ENCODE assay signal across 15 cellular contexts in genomic region chr9:7439355-7439978, GRCh38.
A peak's percentile ranks its signal among the peaks of the same experiment; 100 is the strongest.
DNase-seq lines count a peak whose midpoint lies in the region; ATAC-seq and TF ChIP-seq lines count a peak whose summit lies in the region.
"Had no signal": no experiment of that assay in that cellular context is flagged by ENCODE, and none has a peak within 500 bp of the region (broad histone marks: within the 10 kb centered on the region; RNA-seq: fewer than 3 reads in every experiment).

No MANE protein-coding gene starts in this region.

- no peak for ATAC-seq in PC-3
- ATAC-seq: left cardiac atrium, mucosa of descending colon had no signal

- H3K4me3 ChIP-seq in PC-3 (ENCODE audit: low read length) (no peak overlapping the region), esophagus squamous epithelium (no peak overlapping the region), skeletal muscle cell (ENCODE audit: low read depth, low read length) (no peak overlapping the region)
- H3K4me3 ChIP-seq: coronary artery, mucosa of descending colon, SK-N-MC, skin epidermis, tibial artery had no signal

- H3K36me3 ChIP-seq in PC-3 (ENCODE audit: low read depth, low read length) (no peaks in the 10 kb centered on the region), esophagus squamous epithelium (no peaks in the 10 kb centered on the region)
- H3K36me3 ChIP-seq: tibial artery had no signal

- TF ChIP-seq CTCF in PC-3 (conservative IDR thresholded peaks at IDR 0.05; ENCODE audit: low read depth, low read length) (no peak), esophagus squamous epithelium (IDR thresholded peaks at IDR 0.05) (no peak)

- H3K79me2 ChIP-seq in PC-3 (ENCODE audit: low read length): no peaks in the 10 kb centered on the region

- no peaks in the 10 kb centered on the region for H3K9me2 ChIP-seq in PC-3 (replicated peaks; ENCODE audit: low read length)

- no peak overlapping the region for H3K4me2 ChIP-seq in PC-3 (ENCODE audit: low read length)

- POLR2A ChIA-PET in PC-3 (lab: Charles Lee; ENCODE audit: unreplicated experiment): no interaction called here

- no peak overlapping the region for H2AFZ ChIP-seq in PC-3 (ENCODE audit: low read length)

- H3K9me3 ChIP-seq in PC-3 (ENCODE audit: low read length) (no peaks in the 10 kb centered on the region), esophagus squamous epithelium (no peaks in the 10 kb centered on the region)
- H3K9me3 ChIP-seq: mucosa of descending colon, tibial artery had no signal

- TF ChIP-seq POLR2A in esophagus squamous epithelium (IDR thresholded peaks at IDR 0.05): no peak

- CTCF ChIA-PET in PC-3 (lab: Charles Lee): no interaction called here

- H4K20me1 ChIP-seq in PC-3 (ENCODE audit: low read length): no peaks in the 10 kb centered on the region

- DNase-seq in HT1080 (ENCODE audit: low read depth): peak; percentile 73
- DNase-seq in PC-3: peak; percentile 1
- DNase-seq in esophagus squamous epithelium (lab: John Stamatoyannopoulos, UW): no peak
- peak; percentile 39 for DNase-seq in skeletal muscle cell (ENCODE audit: low read depth)
- no peak for DNase-seq in NAMALWA (ENCODE audit: low spot score)
- no peak for DNase-seq in NOMO-1 treated with DMSO at 0.1 percent for 48 hours (lab: John Stamatoyannopoulos, UW; ENCODE audit: unreplicated experiment)
- DNase-seq in cerebellar nuclear complex (lab: John Stamatoyannopoulos, UW): no peak
- DNase-seq: activated CD4-positive, alpha-beta T cell treated with anti-CD3 and anti-CD28 coated beads, Interleukin-2, amount 50 U/mL, for 48 hours; left cardiac atrium; mucosa of descending colon; NCI-H2107; tibial artery had no signal

- intact Hi-C loops in PC-3 (cut with micrococcal nuclease) (no loop called here), esophagus squamous epithelium (cut with DNase I) (no loop called here)

- BruUV-seq in PC-3 (replicated peaks; lab: Mats Ljungman, UMichigan): no TSS peak

- H3K9ac ChIP-seq in PC-3 (ENCODE audit: low read length): no peak overlapping the region

- H3K27me3 ChIP-seq in PC-3 (ENCODE audit: low read length): no peaks in the 10 kb centered on the region
- no peaks in the 10 kb centered on the region for H3K27me3 ChIP-seq in esophagus squamous epithelium
- H3K27me3 ChIP-seq: tibial artery had no signal

- H3K4me1 ChIP-seq in PC-3 (ENCODE audit: insufficient read depth, low read length): no peaks in the 10 kb centered on the region
- peaks cover 0 to 28% (median 3%) of the 10 kb centered on the region in 3 donors for H3K4me1 ChIP-seq in esophagus squamous epithelium
- H3K4me1 ChIP-seq: tibial artery had no signal

- H3K27ac ChIP-seq in PC-3 (ENCODE audit: low read length) (no peak overlapping the region), esophagus squamous epithelium (peak overlapping the region in 3 of 4 donors; percentile 53 to 59 (median 57))
- H3K27ac ChIP-seq: coronary artery, SK-N-MC, skin epidermis, tibial artery had no signal

- no peaks in the 10 kb centered on the region for H3F3A ChIP-seq in PC-3 (ENCODE audit: low read length, unreplicated experiment)

Comparison
In these comparisons a context has a peak if more than half of its experiments do, and no peak if none do; other contexts are left out.
1. DNase-seq: peak in HT1080 (single experiment), PC-3 (single experiment) and skeletal muscle cell (single experiment); none in esophagus squamous epithelium (single experiment), NAMALWA (single experiment), NOMO-1 treated with DMSO at 0.1 percent for 48 hours (single experiment) and cerebellar nuclear complex (0 of 2).